Comparison of ENCODE assay signal across 15 cellular contexts in genomic region chr12:122293081-122293480, GRCh38. TPM values are rescaled to one million over a fixed set of nuclear protein-coding genes. Genes with fewer than 3 reads are reported as not detected.
A peak's percentile ranks its signal among the peaks of the same experiment; 100 is the strongest.
DNase-seq lines count a peak whose midpoint lies in the region; ATAC-seq, FAIRE-seq and TF ChIP-seq lines count a peak whose summit lies in the region.
"Had no signal": no experiment of that assay in that cellular context is flagged by ENCODE, and none has a peak within 500 bp of the region (broad histone marks: within the 10 kb centered on the region; RNA-seq: fewer than 3 reads in every experiment).

No MANE protein-coding gene starts in this region.

- DNase-seq in GM12891 (ENCODE audit: insufficient read length, low spot score) (no peak), osteoblast (ENCODE audit: insufficient read length, low spot score, missing footprints) (no peak), NCI-H1105 (lab: John Stamatoyannopoulos, UW) (no peak)
- no peak for DNase-seq in activated T-helper 2 cell treated with anti-CD3 and anti-CD28 coated beads, Interferon-gamma antibody, Interleukin-2, Interleukin-4, amounts not matched to agents 10 μg/mL and 5 μg/mL and 100 μg/mL, durations not matched to agents 14 hours and 24 hours and 36 hours (ENCODE audit: low spot score)
- DNase-seq: activated naive CD4-positive, alpha-beta T cell treated with anti-CD3 and anti-CD28 coated beads for 36 hours; GM23248; NCI-H1694; NCI-H446 had no signal

- ATAC-seq in GM18909 (IDR thresholded peaks at IDR 0.05; ENCODE audit: poor library complexity, unreplicated experiment), result peak; percentile 89
- peak; percentile 69 for ATAC-seq in HG02981 (IDR thresholded peaks at IDR 0.05; ENCODE audit: unreplicated experiment)
- no peak for ATAC-seq in esophagus mucosa

- peaks cover 24% of the 10 kb centered on the region for H3K36me3 Mint-ChIP-seq in activated T-helper 2 cell treated with anti-CD3 and anti-CD28 coated beads, Interferon-gamma antibody, Interleukin-2, Interleukin-4, amounts not matched to agents 10 μg/mL and 5 μg/mL and 100 μg/mL, durations not matched to agents 14 hours and 24 hours and 36 hours (ENCODE audit: low read depth)

- no peaks in the 10 kb centered on the region for H3K79me2 ChIP-seq in osteoblast (ENCODE audit: insufficient read depth, low read length)

- TF ChIP-seq POLR2A in GM12891 (IDR thresholded peaks at IDR 0.05; ENCODE audit: low read depth, low read length), result no peak

- H3K36me3 ChIP-seq in osteoblast (ENCODE audit: insufficient read depth, low read length), result peaks cover 25% of the 10 kb centered on the region

- no peak overlapping the region for H2AFZ ChIP-seq in osteoblast (ENCODE audit: low read length)
- H2AFZ ChIP-seq: GM23248 had no signal

- peaks cover 7% of the 10 kb centered on the region for H3K4me1 ChIP-seq in osteoblast (ENCODE audit: insufficient read depth, low read length)

- H4K20me1 ChIP-seq in osteoblast (ENCODE audit: insufficient read depth, low read length), result no peaks in the 10 kb centered on the region

- H3K9me3 ChIP-seq in osteoblast (ENCODE audit: low read depth, low read length), result no peaks in the 10 kb centered on the region
- H3K9me3 ChIP-seq: SJSA1 had no signal

- H3K4me3 ChIP-seq in osteoblast (ENCODE audit: insufficient read depth, low read length), result no peak overlapping the region
- H3K4me3 ChIP-seq: GM23248, SJSA1 had no signal

- H3K27me3 Mint-ChIP-seq in activated T-helper 2 cell treated with anti-CD3 and anti-CD28 coated beads, Interferon-gamma antibody, Interleukin-2, Interleukin-4, amounts not matched to agents 10 μg/mL and 5 μg/mL and 100 μg/mL, durations not matched to agents 14 hours and 24 hours and 36 hours (ENCODE audit: low read depth), result no peaks in the 10 kb centered on the region
- H3K27me3 Mint-ChIP-seq: B cell; dendritic cell treated with granulocyte-macrophage colony-stimulating factor and Interleukin-4, amounts not matched to agents 40 ng/mL and 50 ng/mL, for 4 days had no signal

- TF ChIP-seq CTCF in osteoblast (IDR thresholded peaks at IDR 0.05; ENCODE audit: extremely low read depth, low read depth, low read length), result no peak

- H3K4me2 ChIP-seq in osteoblast (ENCODE audit: insufficient read depth, low read length), result no peak overlapping the region

- H3K27ac Mint-ChIP-seq in activated T-helper 2 cell treated with anti-CD3 and anti-CD28 coated beads, Interferon-gamma antibody, Interleukin-2, Interleukin-4, amounts not matched to agents 10 μg/mL and 5 μg/mL and 100 μg/mL, durations not matched to agents 14 hours and 24 hours and 36 hours, result peak overlapping the region; percentile 63
- H3K27ac Mint-ChIP-seq: activated naive CD4-positive, alpha-beta T cell treated with anti-CD3 and anti-CD28 coated beads for 36 hours; B cell; dendritic cell treated with granulocyte-macrophage colony-stimulating factor and Interleukin-4, amounts not matched to agents 40 ng/mL and 50 ng/mL, for 4 days had no signal

- H3K27ac ChIP-seq in osteoblast (ENCODE audit: low read depth, low read length), result no peak overlapping the region
- H3K27ac ChIP-seq: GM23248, SJSA1 had no signal

- peaks cover 10% of the 10 kb centered on the region for H3K4me1 Mint-ChIP-seq in activated T-helper 2 cell treated with anti-CD3 and anti-CD28 coated beads, Interferon-gamma antibody, Interleukin-2, Interleukin-4, amounts not matched to agents 10 μg/mL and 5 μg/mL and 100 μg/mL, durations not matched to agents 14 hours and 24 hours and 36 hours (ENCODE audit: low read depth)
- H3K4me1 Mint-ChIP-seq: B cell had no signal

- intact Hi-C loops in activated T-helper 2 cell treated with anti-CD3 and anti-CD28 coated beads, Interferon-gamma antibody, Interleukin-2, Interleukin-4, amounts not matched to agents 10 μg/mL and 5 μg/mL and 100 μg/mL, durations not matched to agents 14 hours and 24 hours and 36 hours (cut with micrococcal nuclease), result no loop called here

- H3K4me3 Mint-ChIP-seq in activated T-helper 2 cell treated with anti-CD3 and anti-CD28 coated beads, Interferon-gamma antibody, Interleukin-2, Interleukin-4, amounts not matched to agents 10 μg/mL and 5 μg/mL and 100 μg/mL, durations not matched to agents 14 hours and 24 hours and 36 hours (ENCODE audit: low read depth), result no peak overlapping the region
- H3K4me3 Mint-ChIP-seq: activated naive CD4-positive, alpha-beta T cell treated with anti-CD3 and anti-CD28 coated beads for 36 hours; B cell; dendritic cell treated with granulocyte-macrophage colony-stimulating factor and Interleukin-4, amounts not matched to agents 40 ng/mL and 50 ng/mL, for 4 days had no signal

- H3K9me3 Mint-ChIP-seq in activated T-helper 2 cell treated with anti-CD3 and anti-CD28 coated beads, Interferon-gamma antibody, Interleukin-2, Interleukin-4, amounts not matched to agents 10 μg/mL and 5 μg/mL and 100 μg/mL, durations not matched to agents 14 hours and 24 hours and 36 hours, result no peaks in the 10 kb centered on the region
- H3K9me3 Mint-ChIP-seq: activated naive CD4-positive, alpha-beta T cell treated with anti-CD3 and anti-CD28 coated beads for 36 hours; dendritic cell treated with granulocyte-macrophage colony-stimulating factor and Interleukin-4, amounts not matched to agents 40 ng/mL and 50 ng/mL, for 4 days had no signal

- FAIRE-seq in GM12891 (lab: Jason Lieb, UNC), result peak; percentile 40
- FAIRE-seq: keratinocyte had no signal

- H3K27me3 ChIP-seq in osteoblast (ENCODE audit: insufficient read depth, low read length), result no peaks in the 10 kb centered on the region
- H3K27me3 ChIP-seq: SJSA1 had no signal

TF ChIP-seq in GM12891, 5 proteins besides CTCF, POLR2A, EP300 and RAD21:
- TF ChIP-seq POU2F2 (IDR thresholded peaks at IDR 0.05; ENCODE audit: low read depth, low read length) (no peak), SPI1 (IDR thresholded peaks at IDR 0.05; ENCODE audit: low read depth, low read length) (no peak; the same call in 1 of the 2 replicates), PAX5 (IDR thresholded peaks at IDR 0.05; ENCODE audit: insufficient read depth, low read length, severe bottlenecking) (no peak), POLR2AphosphoS5 (IDR thresholded peaks at IDR 0.05; ENCODE audit: low read depth, low read length) (no peak), TAF1 (IDR thresholded peaks at IDR 0.05; ENCODE audit: low read depth, low read length) (no peak)

RNA-seq across cellular contexts. Expression of gene VPS33A, which starts 26.8 kb away (rescaled TPM):
- polyA plus RNA-seq in GM12891 (2012; ENCODE audit: low read depth, missing spikeins), result 15.1 TPM
- 25.3 and 26.8 TPM in 2 replicates for total RNA-seq in activated T-helper 2 cell treated with anti-CD3 and anti-CD28 coated beads, Interferon-gamma antibody, Interleukin-2, Interleukin-4, amounts not matched to agents 10 μg/mL and 5 μg/mL and 100 μg/mL, durations not matched to agents 14 hours and 24 hours and 36 hours
- total RNA-seq in esophagus mucosa (10.7 TPM), osteoblast (18.5 and 20.0 TPM in 2 replicates)
